ENCODE assay signal across 9 cellular contexts in genomic region chr4:18406220-18406619, GRCh38.
"Had no signal": no experiment of that assay in that cellular context is flagged by ENCODE, and none has a peak within 500 bp of the region (broad histone marks: within the 10 kb centered on the region; RNA-seq: fewer than 3 reads in every experiment).

No MANE protein-coding gene starts in this region.

- H3K4me1 Mint-ChIP-seq: GM23338, H9 had no signal

- H3K4me3 ChIP-seq: GM23338, K562 had no signal

- H2AFZ ChIP-seq: GM23338 had no signal

- H3K9me3 Mint-ChIP-seq: GM23338, H9 had no signal

- FAIRE-seq: H1, H54, K562 had no signal

- ATAC-seq: GM23338, K562 had no signal

- H3K27ac Mint-ChIP-seq: GM23338, H9 had no signal

- H3K27ac ChIP-seq: HL-60 had no signal

- H3K4me3 Mint-ChIP-seq: GM23338, H9 had no signal

- DNase-seq: H9, HCEC 1CT, IMR-90, KG1 had no signal

- H3K4me2 ChIP-seq: GM23338 had no signal
